15 cellular contexts compared by ENCODE assay signal in the genomic region with DNA sequence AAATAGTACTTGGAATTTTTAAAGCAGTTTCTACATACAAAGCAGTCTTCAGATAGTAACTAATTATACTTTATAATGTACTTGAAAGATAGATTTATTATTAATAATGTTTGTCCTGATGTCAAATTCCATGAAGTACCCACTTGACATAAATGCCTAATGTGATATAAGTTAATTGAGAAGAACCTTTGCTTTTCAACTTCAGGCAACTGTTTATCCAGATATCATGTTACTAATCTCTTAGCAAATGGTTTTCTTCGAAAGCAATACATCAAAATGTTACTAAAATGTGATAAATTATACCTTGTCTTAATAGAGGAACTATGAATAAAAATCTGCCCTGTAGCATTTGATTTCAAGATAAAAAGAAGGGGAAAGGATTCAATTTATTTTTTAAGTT.
"Had no signal": no experiment of that assay in that cellular context is flagged by ENCODE, and none has a peak within 500 bp of the region (broad histone marks: within the 10 kb centered on the region; RNA-seq: fewer than 3 reads in every experiment).

No MANE protein-coding gene starts in this region.

- DNase-seq: dorsolateral prefrontal cortex; effector CD8-positive, alpha-beta T cell; foreskin melanocyte; head of caudate nucleus; left colon; left ventricle myocardium superior; midbrain; nucleus accumbens; ovary; right cardiac atrium; small intestine; stimulated activated CD4-positive, alpha-beta T cell treated with anti-CD3 and anti-CD28 coated beads, Interleukin-2, amount 100 ng/mL, for 48 hours; stimulated activated naive CD4-positive, alpha-beta T cell treated with Interleukin-2 at 50 U/mL for 16 hours; trophoblast cell had no signal

- ATAC-seq: left colon; left ventricle myocardium superior; natural killer cell treated with Interleukin-12 subunit alpha and Interleukin-12 subunit beta and Interleukin-15 and Interleukin-18, amount 100 ng/mL, for 72 hours; right cardiac atrium had no signal
